In genomic region chr10:86785968-86786367, GRCh38 we compare ENCODE assay signal across 3 cellular contexts.
TF ChIP-seq lines count a peak whose summit lies in the region.

No MANE protein-coding gene starts in this region.

TF ChIP-seq in SK-N-SH treated with all-trans-retinoic acid at 6 μM for 48 hours, 23 proteins besides CTCF, POLR2A, EP300 and RAD21:
- TF ChIP-seq SNAI2 (CRISPR knock-in tag; IDR thresholded peaks at IDR 0.05) (no peak), TOX (CRISPR knock-in tag; IDR thresholded peaks at IDR 0.05; ENCODE audit: borderline replicate concordance) (no peak), PATZ1 (CRISPR knock-in tag; IDR thresholded peaks at IDR 0.05; ENCODE audit: borderline replicate concordance) (no peak), POU6F1 (CRISPR knock-in tag; IDR thresholded peaks at IDR 0.05; ENCODE audit: borderline replicate concordance, low read depth) (no peak), TCF4 (CRISPR knock-in tag; IDR thresholded peaks at IDR 0.05; ENCODE audit: borderline replicate concordance) (no peak), ZFP3 (CRISPR knock-in tag; IDR thresholded peaks at IDR 0.05) (no peak), RARB (CRISPR knock-in tag; IDR thresholded peaks at IDR 0.05) (no peak), ISL1 (CRISPR knock-in tag; IDR thresholded peaks at IDR 0.05) (no peak)

TF ChIP-seq in SK-N-SH, 30 proteins besides CTCF, POLR2A, EP300 and RAD21:
- TF ChIP-seq FOSL2 (IDR thresholded peaks at IDR 0.05; ENCODE audit: borderline replicate concordance, low read depth) = no peak
- TF ChIP-seq USF1 (IDR thresholded peaks at IDR 0.05; ENCODE audit: borderline replicate concordance, low read depth) = no peak
- TF ChIP-seq FOXM1 (IDR thresholded peaks at IDR 0.05; ENCODE audit: low read depth) = no peak
- TF ChIP-seq IRF3 (IDR thresholded peaks at IDR 0.05; ENCODE audit: low read depth, low read length) = no peak
- TF ChIP-seq TCF12 (IDR thresholded peaks at IDR 0.05) = no peak
- no peak for TF ChIP-seq TAF1 (IDR thresholded peaks at IDR 0.05; ENCODE audit: borderline replicate concordance, low read depth, low read length)

TF ChIP-seq in H1, 55 proteins besides CTCF, POLR2A, EP300 and RAD21:
- TF ChIP-seq SIRT6 (IDR thresholded peaks at IDR 0.05; ENCODE audit: low read length) = no peak
- no peak for TF ChIP-seq JUND (IDR thresholded peaks at IDR 0.05; ENCODE audit: low read length)
